8 cellular contexts compared by ENCODE assay signal in genomic region chr13:49494645-49495044, GRCh38. TPM values are rescaled to one million over a fixed set of nuclear protein-coding genes. Genes with fewer than 3 reads are reported as not detected.
A peak's percentile ranks its signal among the peaks of the same experiment; 100 is the strongest.
DNase-seq lines count a peak whose midpoint lies in the region; ATAC-seq, FAIRE-seq and TF ChIP-seq lines count a peak whose summit lies in the region.

No MANE protein-coding gene starts in this region.

- CTCF ChIA-PET in GM10248 (lab: Yijun Ruan, JAX) (interaction anchor here (1.4 to 1.9 kb wide), 3 partner anchors 10 to 55 kb away, joined by 3 to 6 read pairs (median 4); no protein-coding TSS in a partner anchor), endothelial cell of umbilical vein (lab: Charles Lee) (no interaction called here)

- FAIRE-seq in endothelial cell of umbilical vein (lab: Jason Lieb, UNC), result no peak

- H3K9me3 ChIP-seq in endothelial cell of umbilical vein (replicated peaks; ENCODE audit: control insufficient read depth, insufficient read depth, low read length), result no peaks in the 10 kb centered on the region

- peak; percentile 15 for TF ChIP-seq CTCF in GM10248 (IDR thresholded peaks at IDR 0.05; ENCODE audit: control extremely low read depth, extremely low read depth, low read depth, missing control alignments)
- no peak for TF ChIP-seq CTCF in endothelial cell of umbilical vein (IDR thresholded peaks at IDR 0.05; ENCODE audit: extremely low read depth in 1 of 2, insufficient read depth in 1 of 2, low read depth in 1 of 2, low read length in 2 of 2)

- BruUV-seq in endothelial cell of umbilical vein (replicated peaks; lab: Mats Ljungman, UMichigan), result no TSS peak

- DNase-seq in GM10248 (ENCODE audit: extremely low spot score), result no peak
- peak; percentile 47 for DNase-seq in NOMO-1 treated with DMSO at 0.1 percent for 48 hours (lab: John Stamatoyannopoulos, UW; ENCODE audit: unreplicated experiment)
- no peak for DNase-seq in endothelial cell of umbilical vein (ENCODE audit: low read depth, low spot score)
- no peak for DNase-seq in skeletal muscle cell (ENCODE audit: low read depth)
- DNase-seq in ecto neural progenitor cell (ENCODE audit: low spot score), result no peak
- no peak for DNase-seq in SW480 (ENCODE audit: low spot score)

- dilution Hi-C loops in endothelial cell of umbilical vein (cut with MboI; ENCODE audit: extremely low pct_ligation_motif_present, low sequenced_read_pairs), result no loop called here

- H3K27ac ChIP-seq in endothelial cell of umbilical vein (ENCODE audit: insufficient read depth, low read depth, low read length), result no peak overlapping the region

- no peaks in the 10 kb centered on the region for H3K27me3 ChIP-seq in endothelial cell of umbilical vein (ENCODE audit: control insufficient read depth in 2 of 2, insufficient read depth in 2 of 2, low read length in 2 of 2)

- peaks cover 11% of the 10 kb centered on the region for H3K4me1 ChIP-seq in endothelial cell of umbilical vein (ENCODE audit: control insufficient read depth, extremely low read depth, insufficient read depth, low read length)

- H4K20me1 ChIP-seq in endothelial cell of umbilical vein (replicated peaks; ENCODE audit: control insufficient read depth, extremely low read depth, insufficient read depth, low read length), result no peaks in the 10 kb centered on the region

- no peaks in the 10 kb centered on the region for H3K79me2 ChIP-seq in endothelial cell of umbilical vein (ENCODE audit: control insufficient read depth, insufficient read depth, low read length)

- POLR2A ChIA-PET in GM10248 (lab: Yijun Ruan, JAX) (interaction anchor here (0.7 kb wide), 1 partner anchor 9 kb away, joined by 6 read pairs; no protein-coding TSS in a partner anchor), endothelial cell of umbilical vein (lab: Charles Lee) (no interaction called here)

- H2AFZ ChIP-seq in endothelial cell of umbilical vein (ENCODE audit: low read depth, low read length), result no peak overlapping the region

- intact Hi-C loops in endothelial cell of umbilical vein (cut with micrococcal nuclease), result loop anchor here (1.0 to 5.0 kb wide), 3 partner anchors 50 to 182 kb away; partner anchors contain the start of genes CAB39L and SETDB2

- H3K9ac ChIP-seq in endothelial cell of umbilical vein (replicated peaks; ENCODE audit: extremely low read depth, insufficient read depth, low read length), result no peak overlapping the region

- ATAC-seq in GM19452 (IDR thresholded peaks at IDR 0.05; ENCODE audit: unreplicated experiment) (no peak), GM19324 (IDR thresholded peaks at IDR 0.05; ENCODE audit: low FRiP score, unreplicated experiment) (no peak)

- no peaks in the 10 kb centered on the region for H3K9me1 ChIP-seq in endothelial cell of umbilical vein (replicated peaks; ENCODE audit: control insufficient read depth, extremely low read depth, insufficient read depth, low read length)

- H3K36me3 ChIP-seq in endothelial cell of umbilical vein (ENCODE audit: control insufficient read depth in 2 of 2, extremely low read depth in 1 of 2, insufficient read depth in 2 of 2, low read length in 2 of 2), result no peaks in the 10 kb centered on the region

- H3K4me2 ChIP-seq in endothelial cell of umbilical vein (ENCODE audit: insufficient read depth, low read length), result peak overlapping the region; percentile 73

- H3K4me3 ChIP-seq in endothelial cell of umbilical vein (replicated peaks in 1 of 3; ENCODE audit: insufficient read depth in 1 of 3, low read depth in 1 of 3, low read length in 3 of 3), result peak overlapping the region in 2 of 3 experiments; percentile 58 to 76
- peak overlapping the region; percentile 57 for H3K4me3 ChIP-seq in skeletal muscle cell (ENCODE audit: low read depth, low read length)

- no peak for TF ChIP-seq POLR2A in endothelial cell of umbilical vein (IDR thresholded peaks at IDR 0.05; ENCODE audit: low read depth, low read length)

TF ChIP-seq in endothelial cell of umbilical vein, 7 proteins besides CTCF, POLR2A, EP300 and RAD21:
- TF ChIP-seq EZH2 (IDR thresholded peaks at IDR 0.05; ENCODE audit: borderline replicate concordance, low read depth, low read length, severe bottlenecking) (no peak), FOS (IDR thresholded peaks at IDR 0.05; ENCODE audit: borderline replicate concordance, insufficient read depth, low read length) (no peak), POLR2AphosphoS5 (IDR thresholded peaks at IDR 0.05; ENCODE audit: insufficient read depth, low read depth, low read length) (no peak), GATA2 (IDR thresholded peaks at IDR 0.05; ENCODE audit: insufficient read depth, insufficient read length, low read depth, low read length) (no peak), MYC (IDR thresholded peaks at IDR 0.05; ENCODE audit: low read depth, low read length) (no peak), JUN (IDR thresholded peaks at IDR 0.05; ENCODE audit: borderline replicate concordance, insufficient read depth, insufficient read length, low read depth) (no peak)
- TF ChIP-seq, protein P1, sequence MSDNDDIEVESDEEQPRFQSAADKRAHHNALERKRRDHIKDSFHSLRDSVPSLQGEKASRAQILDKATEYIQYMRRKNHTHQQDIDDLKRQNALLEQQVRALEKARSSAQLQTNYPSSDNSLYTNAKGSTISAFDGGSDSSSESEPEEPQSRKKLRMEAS (IDR thresholded peaks at IDR 0.05; ENCODE audit: insufficient read depth, insufficient read length), result no peak

RNA-seq across cellular contexts. Expression of gene PHF11, which starts 1.1 kb away (rescaled TPM):
- total RNA-seq in endothelial cell of umbilical vein, result 28.2 and 32.4 TPM in 2 replicates
- 12.9 and 14.5 TPM in 2 replicates for polyA plus RNA-seq in endothelial cell of umbilical vein
- 11.6 and 11.8 TPM in 2 replicates for polyA plus RNA-seq in endothelial cell of umbilical vein (2011; cell fraction: cytosol; rRNA removed)
- 53.5 and 53.8 TPM in 2 replicates for polyA plus RNA-seq in endothelial cell of umbilical vein (2011; cell fraction: nucleus; rRNA removed)
- polyA plus RNA-seq in endothelial cell of umbilical vein (2012), result 12.7 and 18.0 TPM in 2 replicates
- 12.4 and 16.3 TPM in 2 replicates for polyA minus RNA-seq in endothelial cell of umbilical vein
- 4.2 TPM for polyA minus RNA-seq in endothelial cell of umbilical vein (2011; cell fraction: cytosol; rRNA and poly(A)+ RNA removed)
- 10.1 and 24.7 TPM in 2 replicates for polyA minus RNA-seq in endothelial cell of umbilical vein (2011; cell fraction: nucleus; rRNA and poly(A)+ RNA removed)

RNA-seq across cellular contexts. Expression of gene SETDB2, which starts 50.6 kb away (rescaled TPM):
- 5.4 and 5.6 TPM in 2 replicates for total RNA-seq in endothelial cell of umbilical vein
- polyA plus RNA-seq in endothelial cell of umbilical vein, result 0.86 and 1.5 TPM in 2 replicates
- 2.0 TPM in 2 replicates for polyA plus RNA-seq in endothelial cell of umbilical vein (2011; cell fraction: cytosol; rRNA removed)
- polyA plus RNA-seq in endothelial cell of umbilical vein (2011; cell fraction: nucleus; rRNA removed), result 5.1 and 6.1 TPM in 2 replicates
- polyA plus RNA-seq in endothelial cell of umbilical vein (2012), result 4.0 and 4.3 TPM in 2 replicates
- 1.8 and 2.0 TPM in 2 replicates for polyA minus RNA-seq in endothelial cell of umbilical vein
- polyA minus RNA-seq in endothelial cell of umbilical vein (2011; cell fraction: cytosol; rRNA and poly(A)+ RNA removed), result 2.3 TPM
- 5.0 and 5.8 TPM in 2 replicates for polyA minus RNA-seq in endothelial cell of umbilical vein (2011; cell fraction: nucleus; rRNA and poly(A)+ RNA removed)

RNA-seq across cellular contexts. Expression of gene CAB39L, which starts 50.8 kb away (rescaled TPM):
- total RNA-seq in endothelial cell of umbilical vein, result 5.8 and 7.2 TPM in 2 replicates
- polyA plus RNA-seq in endothelial cell of umbilical vein, result 2.1 and 3.1 TPM in 2 replicates
- polyA plus RNA-seq in endothelial cell of umbilical vein (2011; cell fraction: cytosol; rRNA removed), result 3.0 and 3.5 TPM in 2 replicates
- polyA plus RNA-seq in endothelial cell of umbilical vein (2011; cell fraction: nucleus; rRNA removed), result 3.0 and 4.0 TPM in 2 replicates
- polyA plus RNA-seq in endothelial cell of umbilical vein (2012), result 4.9 and 8.1 TPM in 2 replicates
- polyA minus RNA-seq in endothelial cell of umbilical vein, result 5.2 and 6.2 TPM in 2 replicates
- polyA minus RNA-seq in endothelial cell of umbilical vein (2011; cell fraction: cytosol; rRNA and poly(A)+ RNA removed), result 1.1 TPM
- 2.4 and 4.5 TPM in 2 replicates for polyA minus RNA-seq in endothelial cell of umbilical vein (2011; cell fraction: nucleus; rRNA and poly(A)+ RNA removed)
